In genomic region chr9:76219555-76220151, GRCh38 we compare ENCODE assay signal across 12 cellular contexts.
DNase-seq lines count a peak whose midpoint lies in the region; ATAC-seq and TF ChIP-seq lines count a peak whose summit lies in the region.
"Had no signal": no experiment of that assay in that cellular context is flagged by ENCODE, and none has a peak within 500 bp of the region (broad histone marks: within the 10 kb centered on the region; RNA-seq: fewer than 3 reads in every experiment).

No MANE protein-coding gene starts in this region.

- no peak overlapping the region for H4K5ac ChIP-seq in H9 (ENCODE audit: insufficient read length, low read depth, low read length)

- no peak overlapping the region for H3K4me3 ChIP-seq in AG04450 (ENCODE audit: low read depth, low read length)

- ATAC-seq in WTC11, result peak; percentile 71
- ATAC-seq in natural killer cell, result no peak
- ATAC-seq in GM18868 (IDR thresholded peaks at IDR 0.05; ENCODE audit: unreplicated experiment), result no peak

- H3K36me3 Mint-ChIP-seq in H9 (ENCODE audit: insufficient read depth in 1 of 3, low read depth in 3 of 3) (no peaks in the 10 kb centered on the region), WTC11 (no peaks in the 10 kb centered on the region), natural killer cell (no peaks in the 10 kb centered on the region)
- H3K36me3 Mint-ChIP-seq: CD8-positive, alpha-beta memory T cell had no signal

- no peak overlapping the region for H2BK15ac ChIP-seq in H9 (ENCODE audit: low read depth, low read length)

- H3K79me1 ChIP-seq in H9 (ENCODE audit: insufficient read depth, low read depth, low read length, poor library complexity, severe bottlenecking), result no peaks in the 10 kb centered on the region

- H3K9me3 ChIP-seq in AG04450 (ENCODE audit: control insufficient read depth, insufficient read depth, low read length), result no peaks in the 10 kb centered on the region
- no peaks in the 10 kb centered on the region for H3K9me3 ChIP-seq in H9 (ENCODE audit: control insufficient read depth, low read depth, low read length)

- H3K27ac ChIP-seq in AG04450 (ENCODE audit: low read depth, low read length), result no peak overlapping the region
- no peak overlapping the region for H3K27ac ChIP-seq in H9 (ENCODE audit: insufficient read length, low read depth, low read length)

- H2BK20ac ChIP-seq in H9 (ENCODE audit: low read depth, low read length, poor library complexity, severe bottlenecking), result peak overlapping the region; percentile 26

- peaks cover 10 to 11% of the 10 kb centered on the region in 2 experiments for H3K4me1 Mint-ChIP-seq in H9
- peaks cover 9% of the 10 kb centered on the region for H3K4me1 Mint-ChIP-seq in WTC11
- no peaks in the 10 kb centered on the region for H3K4me1 Mint-ChIP-seq in natural killer cell
- H3K4me1 Mint-ChIP-seq: CD8-positive, alpha-beta memory T cell had no signal

- no peak overlapping the region for H2BK5ac ChIP-seq in H9 (ENCODE audit: insufficient read length, low read length)

- H2AFZ ChIP-seq in H9 (ENCODE audit: low read length), result no peak overlapping the region

- H3K27ac Mint-ChIP-seq in H9 (no peak overlapping the region), WTC11 (no peak overlapping the region), natural killer cell (no peak overlapping the region)
- H3K27ac Mint-ChIP-seq: CD8-positive, alpha-beta memory T cell had no signal

- H3K23ac ChIP-seq in H9 (ENCODE audit: insufficient read length, low read depth, low read length), result no peak overlapping the region

- H3K4me1 ChIP-seq in H9 (ENCODE audit: insufficient read depth, low read length), result no peaks in the 10 kb centered on the region; the same call in 1 of the 2 replicates

- POLR2A ChIA-PET in AG04450 (lab: Yijun Ruan, JAX) (no interaction called here), WTC11 (lab: Charles Lee) (no interaction called here)

- WGBS in H9 (ENCODE audit: extremely low coverage, insufficient read length, low lambda C conversion rate), result no CpG with 5 or more reads among the region's 11 CpGs

- CTCF ChIA-PET in AG04450 (lab: Charles Lee), result interaction anchor here (0.6 to 1.3 kb wide), 3 partner anchors 46 to 353 kb away, joined by 3 to 4 read pairs (median 3); no protein-coding TSS in a partner anchor
- CTCF ChIA-PET in WTC11 (lab: Charles Lee), result interaction anchor here (0.5 to 1.1 kb wide), 4 partner anchors 25 to 88 kb away, joined by 3 to 8 read pairs (median 4); no protein-coding TSS in a partner anchor

- H3K27me3 Mint-ChIP-seq in H9 (ENCODE audit: low read depth) (no peaks in the 10 kb centered on the region; the same call in 1 of the 2 replicates), WTC11 (ENCODE audit: low read depth) (no peaks in the 10 kb centered on the region), natural killer cell (ENCODE audit: low read depth in 2 of 2) (peaks cover 0 to 6% of the 10 kb centered on the region in 2 donors)
- H3K27me3 Mint-ChIP-seq: CD8-positive, alpha-beta memory T cell had no signal

- H3K9ac ChIP-seq in H9 (ENCODE audit: extremely low read depth, insufficient read length, low read length), result no peak overlapping the region

- H3K56ac ChIP-seq in H9 (ENCODE audit: insufficient read length, low read depth, low read length), result no peak overlapping the region

- H3K9me3 Mint-ChIP-seq in H9, result no peaks in the 10 kb centered on the region
- H3K9me3 Mint-ChIP-seq in WTC11, result 0 out of 2 replicates have a peak, but pooled peaks cover 4% of the 10 kb centered on the region
- H3K9me3 Mint-ChIP-seq in natural killer cell, result no peaks in the 10 kb centered on the region
- H3K9me3 Mint-ChIP-seq: CD8-positive, alpha-beta memory T cell had no signal

- H3K79me2 ChIP-seq in H9 (ENCODE audit: insufficient read depth, low read length), result no peaks in the 10 kb centered on the region

- no peaks in the 10 kb centered on the region for H3K27me3 ChIP-seq in AG04450 (ENCODE audit: control insufficient read depth, insufficient read depth, low read length)
- no peaks in the 10 kb centered on the region for H3K27me3 ChIP-seq in H9 (ENCODE audit: insufficient read depth, low read length)

- TF ChIP-seq CTCF in AG04450 (IDR thresholded peaks at IDR 0.05; ENCODE audit: low read depth, low read length) (peak; percentile 50), H9 (conservative IDR thresholded peaks at IDR 0.05) (peak; percentile 61), WTC11 (IDR thresholded peaks at IDR 0.05) (peak; percentile 25; the same call in 1 of the 2 replicates), natural killer cell (IDR thresholded peaks at IDR 0.05) (no peak)

- no peak overlapping the region for H4K91ac ChIP-seq in H9 (ENCODE audit: insufficient read length, low read depth, low read length)

- no peak overlapping the region for H3T11ph ChIP-seq in H9 (ENCODE audit: low read length)

- no peak overlapping the region for H3K4me3 Mint-ChIP-seq in H9
- no peak overlapping the region for H3K4me3 Mint-ChIP-seq in WTC11
- H3K4me3 Mint-ChIP-seq in natural killer cell, result no peak overlapping the region
- H3K4me3 Mint-ChIP-seq: CD8-positive, alpha-beta memory T cell had no signal

- H3K4ac ChIP-seq in H9 (ENCODE audit: low read depth, low read length), result no peak overlapping the region

- no peak overlapping the region for H3K18ac ChIP-seq in H9 (ENCODE audit: insufficient read length, low read depth, low read length)

- no peaks in the 10 kb centered on the region for H4K20me1 ChIP-seq in H9 (ENCODE audit: control insufficient read depth, insufficient read depth, insufficient read length)

- intact Hi-C loops in natural killer cell (cut with micrococcal nuclease), result no loop called here

- H2BK12ac ChIP-seq in H9 (ENCODE audit: insufficient read length, low read depth, low read length), result no peak overlapping the region

- H3K4me2 ChIP-seq in H9 (ENCODE audit: insufficient read depth, insufficient read length, low read length), result no peak overlapping the region

- no peak overlapping the region for H2BK120ac ChIP-seq in H9 (ENCODE audit: low read depth, low read length, poor library complexity, severe bottlenecking)

- H4K8ac ChIP-seq in H9 (replicated peaks; ENCODE audit: insufficient read length, low read depth, low read length), result no peak overlapping the region

- DNase-seq in AG04450 (ENCODE audit: low read depth, low spot score) (no peak), H9 (peak; percentile 36), WTC11 (ENCODE audit: low spot score) (no peak), iPS-NIHi11 (ENCODE audit: low spot score) (peak; percentile 13), SHP77 (lab: John Stamatoyannopoulos, UW) (no peak), natural killer cell (no peak)
- no peak for DNase-seq in activated CD4-positive, alpha-beta T cell treated with anti-CD3 and anti-CD28 coated beads for 48 hours
- DNase-seq: CD8-positive, alpha-beta memory T cell; cerebellar nuclear complex; NCI-H2171; stimulated activated naive CD4-positive, alpha-beta T cell had no signal

- no peaks in the 10 kb centered on the region for H3K23me2 ChIP-seq in H9 (ENCODE audit: insufficient read length, low read depth, low read length, poor library complexity, severe bottlenecking)

- no peak overlapping the region for H3K14ac ChIP-seq in H9 (ENCODE audit: insufficient read depth, low read length)

- no peak overlapping the region for H2AK5ac ChIP-seq in H9 (ENCODE audit: insufficient read length, low read length)

TF ChIP-seq in WTC11, 78 proteins besides CTCF, POLR2A, EP300 and RAD21:
- TF ChIP-seq GABPB1 (CRISPR knock-in tag; IDR thresholded peaks at IDR 0.05) (no peak), ZNF416 (CRISPR knock-in tag; IDR thresholded peaks at IDR 0.05) (no peak), ZNF423 (CRISPR knock-in tag; IDR thresholded peaks at IDR 0.05) (peak; percentile 65; the same call in 1 of the 2 replicates)

Comparison
In these comparisons a context has a peak if more than half of its experiments do, and no peak if none do; other contexts are left out.
1. DNase-seq: peak in H9 (single experiment) and iPS-NIHi11 (single experiment); none in AG04450 (single experiment), WTC11 (single experiment), activated CD4-positive, alpha-beta T cell treated with anti-CD3 and anti-CD28 coated beads for 48 hours (single experiment), SHP77 (0 of 2) and natural killer cell (single experiment).